20 cellular contexts compared by ENCODE assay signal in the genomic region with DNA sequence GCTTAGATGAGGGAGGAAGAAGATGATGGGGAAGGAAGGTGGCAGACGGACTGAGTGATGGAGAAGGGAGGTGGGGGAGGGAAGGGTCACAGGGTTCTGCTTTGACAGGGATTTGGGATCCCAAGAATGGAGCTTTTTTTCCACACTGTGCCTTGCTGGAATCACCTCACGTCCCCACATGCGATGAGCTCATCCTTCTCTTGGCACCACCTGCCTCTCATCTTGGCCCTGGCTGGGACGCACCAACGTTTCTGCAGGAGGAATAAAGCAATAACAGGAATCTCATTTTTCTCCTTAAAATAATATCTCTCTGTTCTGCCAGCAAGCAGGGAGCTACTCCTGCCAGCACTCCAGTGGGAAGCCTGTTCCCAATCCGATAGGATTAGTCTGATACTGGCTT. TPM values are rescaled to one million over a fixed set of nuclear protein-coding genes. Genes with fewer than 3 reads are reported as not detected.
DNase-seq lines count a peak whose midpoint lies in the region; TF ChIP-seq lines count a peak whose summit lies in the region.
"Had no signal": no experiment of that assay in that cellular context is flagged by ENCODE, and none has a peak within 500 bp of the region (broad histone marks: within the 10 kb centered on the region; RNA-seq: fewer than 3 reads in every experiment).

No MANE protein-coding gene starts in this region.

- in situ Hi-C loops in GM23248 (cut with MboI) = no loop called here

- H3K4me3 ChIP-seq in GM23248 (no peak overlapping the region), testis (no peak overlapping the region)
- H3K4me3 ChIP-seq: BLaER1, SJSA1 had no signal

- H3F3A ChIP-seq in GM23248 (ENCODE audit: insufficient read depth) = no peaks in the 10 kb centered on the region

- no peak overlapping the region for H3K9ac ChIP-seq in GM23248
- H3K9ac ChIP-seq: BLaER1 had no signal

- WGBS in GM23248 (ENCODE audit: low coverage in 1 of 2, low lambda C conversion rate in 2 of 2, missing lambda C conversion rate in 2 of 2), 2 experiments = 11 to 19% methylated on average over 6 of the region's 6 CpGs
- 42 to 45% methylated on average over 6 of the region's 6 CpGs for WGBS in testis, 2 donors

- no peaks in the 10 kb centered on the region for H3K9me2 ChIP-seq in GM23248 (ENCODE audit: insufficient read depth)

- no peaks in the 10 kb centered on the region for H4K20me1 ChIP-seq in GM23248 (ENCODE audit: insufficient read depth)
- H4K20me1 ChIP-seq: BLaER1 had no signal

- H3K27ac ChIP-seq in GM23248 = no peak overlapping the region
- no peak overlapping the region for H3K27ac ChIP-seq in testis
- H3K27ac ChIP-seq: BLaER1, SJSA1 had no signal

- no peak overlapping the region for H3K4me2 ChIP-seq in GM23248 (ENCODE audit: unreplicated experiment)
- H3K4me2 ChIP-seq: BLaER1 had no signal

- no peak for TF ChIP-seq POLR2A in testis (IDR thresholded peaks at IDR 0.05)

- H3K4me1 ChIP-seq in GM23248 (ENCODE audit: insufficient read depth) (no peaks in the 10 kb centered on the region), testis (peaks cover 3% of the 10 kb centered on the region)
- H3K4me1 ChIP-seq: BLaER1, SJSA1 had no signal

- H3K36me3 ChIP-seq in GM23248 (ENCODE audit: low read depth) = no peaks in the 10 kb centered on the region
- H3K36me3 ChIP-seq in testis (ENCODE audit: low read depth, missing control alignments) = no peaks in the 10 kb centered on the region
- H3K36me3 ChIP-seq: BLaER1, SJSA1 had no signal

- intact Hi-C loops in testis (cut with DNase I; ENCODE audit: low total_unique reads) = no loop called here

- no peaks in the 10 kb centered on the region for H3K9me3 ChIP-seq in GM23248 (ENCODE audit: low read depth)
- H3K9me3 ChIP-seq in testis = no peaks in the 10 kb centered on the region
- H3K9me3 ChIP-seq: SJSA1 had no signal

- no peaks in the 10 kb centered on the region for H3K79me2 ChIP-seq in GM23248 (ENCODE audit: insufficient read depth)

- TF ChIP-seq CTCF in testis (IDR thresholded peaks at IDR 0.05) = no peak

- H2AFZ ChIP-seq in GM23248 = no peak overlapping the region

- DNase-seq in GM23248 = peak; percentile 20
- DNase-seq in cerebellum (ENCODE audit: low spot score) = peak; percentile 67
- DNase-seq in middle frontal gyrus (ENCODE audit: extremely low spot score, low spot score) = peak; percentile 13
- peak; percentile 18 for DNase-seq in superior temporal gyrus (ENCODE audit: extremely low spot score)
- DNase-seq in retina = no peak
- DNase-seq in stimulated activated CD4-positive, alpha-beta T cell treated with anti-CD3 and anti-CD28 coated beads, Interleukin-4, amount 100 ng/mL, for 4 hours = no peak
- no peak for DNase-seq in testis
- DNase-seq: CD4-positive, alpha-beta T cell; COR-L47; DND-41; Karpas-422; NCI-H1694 treated with DMSO at 0.1 percent for 48 hours; NCI-H2227 treated with DMSO at 0.1 percent for 48 hours; NCI-H524; NCI-H774 had no signal

- H3K27me3 ChIP-seq in GM23248 (replicated peaks; ENCODE audit: insufficient read depth) = no peaks in the 10 kb centered on the region; the same call in 1 of the 2 replicates
- no peaks in the 10 kb centered on the region for H3K27me3 ChIP-seq in testis
- H3K27me3 ChIP-seq: BLaER1, SJSA1 had no signal

RNA-seq across cellular contexts. Expression of a gene that starts 47.8 kb away (rescaled TPM):
- not detected in 2 replicates for total RNA-seq in GM23248 (2014; rRNA removed; shearing (Covaris generic))
- polyA plus RNA-seq in GM23248 (2016; fragmentation: Nextera tagmentation; extraction: Ambion mirVana) (not detected in 2 replicates), testis (ENCODE audit: insufficient read depth, low read depth, low replicate concordance) (6.1 TPM)
- total RNA-seq in cerebellum (0.09 TPM), testis (1 to 10 TPM in 1 of 2 donors, under 1 TPM in 1; 0.12 to 2.8 TPM)
- total RNA-seq: H1, M059J, OCI-LY7, SJSA1 had no signal
- polyA plus RNA-seq: H1 had no signal

Comparison
In these comparisons a context has a peak if more than half of its experiments do, and no peak if none do; other contexts are left out.
1. DNase-seq: peak in GM23248 (single experiment), cerebellum (single experiment), middle frontal gyrus (single experiment) and superior temporal gyrus (single experiment); none in retina (single experiment), stimulated activated CD4-positive, alpha-beta T cell treated with anti-CD3 and anti-CD28 coated beads, Interleukin-4, amount 100 ng/mL, for 4 hours (0 of 2) and testis (single experiment).